ENCODE assay signal across 23 cellular contexts in the genomic region with DNA sequence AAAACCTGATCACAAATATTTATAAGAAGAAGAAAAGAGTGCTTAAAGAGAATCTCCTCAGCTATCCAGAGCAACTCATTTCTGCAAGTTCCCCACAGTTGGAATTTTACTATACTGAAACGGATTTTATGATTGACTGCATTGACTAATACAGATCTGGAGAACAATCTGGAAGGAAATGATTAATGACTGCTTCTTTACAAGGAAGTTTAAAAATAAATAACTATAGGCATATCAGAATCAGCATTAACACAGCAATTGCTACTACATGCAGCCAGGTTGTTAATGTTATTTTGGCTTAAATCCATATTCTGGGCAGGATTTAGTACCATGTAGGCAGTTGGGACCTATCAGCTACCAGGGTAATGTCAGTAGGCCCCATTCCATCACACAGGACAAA. TPM values are rescaled to one million over a fixed set of nuclear protein-coding genes. Genes with fewer than 3 reads are reported as not detected.
DNase-seq lines count a peak whose midpoint lies in the region; ATAC-seq and TF ChIP-seq lines count a peak whose summit lies in the region.
"Had no signal": no experiment of that assay in that cellular context is flagged by ENCODE, and none has a peak within 500 bp of the region (broad histone marks: within the 10 kb centered on the region; RNA-seq: fewer than 3 reads in every experiment).

No MANE protein-coding gene starts in this region.

- intact Hi-C loops in activated T-helper 2 cell treated with anti-CD3 and anti-CD28 coated beads, Interferon-gamma antibody, Interleukin-2, Interleukin-4, amounts not matched to agents 10 μg/mL and 5 μg/mL and 100 μg/mL, durations not matched to agents 14 hours and 24 hours and 36 hours (cut with micrococcal nuclease), result no loop called here
- intact Hi-C loops in naive thymus-derived CD4-positive, alpha-beta T cell (cut with micrococcal nuclease), result loop anchor here (2.0 to 5.0 kb wide), 3 partner anchors 13 to 379 kb away; a partner anchor contains a TSS

- H3K36me3 Mint-ChIP-seq in activated T-cell treated with anti-CD3 and anti-CD28 coated beads, Interleukin-2, amount 50 U/mL, for 24 hours (ENCODE audit: low read depth), result peaks cover 32% of the 10 kb centered on the region
- H3K36me3 Mint-ChIP-seq in activated T-helper 2 cell treated with anti-CD3 and anti-CD28 coated beads, Interferon-gamma antibody, Interleukin-2, Interleukin-4, amounts not matched to agents 10 μg/mL and 5 μg/mL and 100 μg/mL, durations not matched to agents 14 hours and 24 hours and 36 hours (ENCODE audit: low read depth), result peaks cover 36% of the 10 kb centered on the region
- H3K36me3 Mint-ChIP-seq in naive thymus-derived CD4-positive, alpha-beta T cell, result peaks cover under 1 to 28% (median 7%) of the 10 kb centered on the region in 5 donors

- peaks cover 0 to 7% (median 0%) of the 10 kb centered on the region in 3 experiments for H3K36me3 ChIP-seq in naive thymus-derived CD4-positive, alpha-beta T cell (ENCODE audit: control insufficient read depth in 2 of 3, insufficient read depth in 3 of 3, low read length in 3 of 3)
- H3K36me3 ChIP-seq: cardiac muscle cell, neutrophil, thyroid gland had no signal

- peaks cover 36 to 52% of the 10 kb centered on the region in 2 donors for H3K4me1 ChIP-seq in naive thymus-derived CD4-positive, alpha-beta T cell (ENCODE audit: control insufficient read depth in 2 of 2, insufficient read depth in 2 of 2, low read length in 2 of 2)
- H3K4me1 ChIP-seq: psoas muscle, thyroid gland had no signal

- peak overlapping the region; percentile 92 for H3K4me3 ChIP-seq in naive thymus-derived CD4-positive, alpha-beta T cell (ENCODE audit: low read length)
- H3K4me3 ChIP-seq: cardiac muscle cell, psoas muscle, thyroid gland had no signal

- H3K9me3 ChIP-seq in naive thymus-derived CD4-positive, alpha-beta T cell (ENCODE audit: control insufficient read depth in 2 of 3, low read length in 3 of 3), result no peaks in the 10 kb centered on the region
- H3K9me3 ChIP-seq: neutrophil, psoas muscle, thyroid gland had no signal

- ATAC-seq in naive thymus-derived CD4-positive, alpha-beta T cell, result no peak
- ATAC-seq in HG02642 (IDR thresholded peaks at IDR 0.05; ENCODE audit: poor library complexity, unreplicated experiment) (no peak), SK-N-SH treated with all-trans-retinoic acid at 6 μM for 48 hours (no peak)
- ATAC-seq: psoas muscle; stimulated activated naive B cell treated with anti-CD40 and anti-IgM and Interleukin-4, amounts not matched to agents 10 μg/mL and 1 μg/mL and 100 μg/mL, for 72 hours had no signal

- CTCF ChIA-PET in HEK293T (lab: Yijun Ruan, JAX), result no interaction called here
- CTCF ChIA-PET in naive thymus-derived CD4-positive, alpha-beta T cell (lab: Charles Lee), result interaction anchor here (0.6 to 1.1 kb wide), 2 partner anchors 27 to 29 kb away, joined by 3 read pairs; no protein-coding TSS in a partner anchor

- H3K9me3 Mint-ChIP-seq in activated T-cell treated with anti-CD3 and anti-CD28 coated beads, Interleukin-2, amount 50 U/mL, for 24 hours, result no peaks in the 10 kb centered on the region
- no peaks in the 10 kb centered on the region for H3K9me3 Mint-ChIP-seq in activated T-helper 2 cell treated with anti-CD3 and anti-CD28 coated beads, Interferon-gamma antibody, Interleukin-2, Interleukin-4, amounts not matched to agents 10 μg/mL and 5 μg/mL and 100 μg/mL, durations not matched to agents 14 hours and 24 hours and 36 hours
- H3K9me3 Mint-ChIP-seq in naive thymus-derived CD4-positive, alpha-beta T cell, result no peaks in the 10 kb centered on the region
- H3K9me3 Mint-ChIP-seq: dendritic cell treated with granulocyte-macrophage colony-stimulating factor and Interleukin-4, amounts not matched to agents 40 ng/mL and 50 ng/mL, for 4 days had no signal

- POLR2A ChIA-PET in HEK293T (lab: Yijun Ruan, JAX), result no interaction called here
- POLR2A ChIA-PET in naive thymus-derived CD4-positive, alpha-beta T cell (lab: Charles Lee), result interaction anchor here (0.5 to 2.2 kb wide), 5 partner anchors 11 to 50 kb away, joined by 3 to 4 read pairs (median 3); no protein-coding TSS in a partner anchor

- peaks cover 86% of the 10 kb centered on the region for H3K4me1 Mint-ChIP-seq in activated T-cell treated with anti-CD3 and anti-CD28 coated beads, Interleukin-2, amount 50 U/mL, for 24 hours (ENCODE audit: low read depth)
- H3K4me1 Mint-ChIP-seq in activated T-helper 2 cell treated with anti-CD3 and anti-CD28 coated beads, Interferon-gamma antibody, Interleukin-2, Interleukin-4, amounts not matched to agents 10 μg/mL and 5 μg/mL and 100 μg/mL, durations not matched to agents 14 hours and 24 hours and 36 hours (ENCODE audit: low read depth), result peaks cover 63% of the 10 kb centered on the region
- H3K4me1 Mint-ChIP-seq in naive thymus-derived CD4-positive, alpha-beta T cell, result peaks cover 51 to 90% (median 75%) of the 10 kb centered on the region in 7 donors

- peak overlapping the region; percentile 95 for H3K4me3 Mint-ChIP-seq in activated T-cell treated with anti-CD3 and anti-CD28 coated beads, Interleukin-2, amount 50 U/mL, for 24 hours
- H3K4me3 Mint-ChIP-seq in activated T-helper 2 cell treated with anti-CD3 and anti-CD28 coated beads, Interferon-gamma antibody, Interleukin-2, Interleukin-4, amounts not matched to agents 10 μg/mL and 5 μg/mL and 100 μg/mL, durations not matched to agents 14 hours and 24 hours and 36 hours (ENCODE audit: low read depth), result peak overlapping the region; percentile 97
- H3K4me3 Mint-ChIP-seq in naive thymus-derived CD4-positive, alpha-beta T cell, result peak overlapping the region; percentile 69 to 100 (median 95)
- H3K4me3 Mint-ChIP-seq: dendritic cell treated with granulocyte-macrophage colony-stimulating factor and Interleukin-4, amounts not matched to agents 40 ng/mL and 50 ng/mL, for 4 days had no signal

- peak overlapping the region; percentile 97 for H3K27ac ChIP-seq in naive thymus-derived CD4-positive, alpha-beta T cell (ENCODE audit: low read depth, low read length)
- H3K27ac ChIP-seq: C4-2B, cardiac muscle cell, HL-60, neutrophil, psoas muscle, thyroid gland had no signal

- DNase-seq in activated T-cell treated with anti-CD3 and anti-CD28 coated beads, Interleukin-2, amount 50 U/mL, for 24 hours, result no peak
- DNase-seq in activated T-cell treated with anti-CD3 and anti-CD28 coated beads, Interleukin-2, amount 50 U/mL, for 1 hour, result no peak
- DNase-seq in HEK293T (ENCODE audit: extremely low spot score) (no peak), NCI-H226 (no peak)
- no peak for DNase-seq in activated T-helper 2 cell treated with anti-CD3 and anti-CD28 coated beads, Interferon-gamma antibody, Interleukin-2, Interleukin-4, amounts not matched to agents 10 μg/mL and 5 μg/mL and 100 μg/mL, durations not matched to agents 14 hours and 24 hours and 36 hours (ENCODE audit: low spot score)
- no peak for DNase-seq in naive thymus-derived CD4-positive, alpha-beta T cell
- DNase-seq: ACHN; activated CD4-positive, CD25-positive, alpha-beta regulatory T cell treated with anti-CD3 and anti-CD28 coated beads, Interleukin-2, amount 50 U/mL, for 72 hours; IMR-90; psoas muscle; stimulated activated CD4-positive, alpha-beta T cell treated with anti-CD3 and anti-CD28 coated beads, Interleukin-1b, Interleukin-23, amount 100 ng/mL, for 48 hours; stimulated activated naive B cell treated with anti-CD40 and anti-IgM and Interleukin-4, amounts not matched to agents 10 μg/mL and 1 μg/mL and 100 μg/mL, for 72 hours; thyroid gland had no signal

- no peaks in the 10 kb centered on the region for H3K27me3 Mint-ChIP-seq in activated T-cell treated with anti-CD3 and anti-CD28 coated beads, Interleukin-2, amount 50 U/mL, for 24 hours
- no peaks in the 10 kb centered on the region for H3K27me3 Mint-ChIP-seq in activated T-helper 2 cell treated with anti-CD3 and anti-CD28 coated beads, Interferon-gamma antibody, Interleukin-2, Interleukin-4, amounts not matched to agents 10 μg/mL and 5 μg/mL and 100 μg/mL, durations not matched to agents 14 hours and 24 hours and 36 hours (ENCODE audit: low read depth)
- no peaks in the 10 kb centered on the region for H3K27me3 Mint-ChIP-seq in naive thymus-derived CD4-positive, alpha-beta T cell

- H3K27ac Mint-ChIP-seq in activated T-cell treated with anti-CD3 and anti-CD28 coated beads, Interleukin-2, amount 50 U/mL, for 24 hours, result peak overlapping the region; percentile 97
- peak overlapping the region; percentile 93 for H3K27ac Mint-ChIP-seq in activated T-helper 2 cell treated with anti-CD3 and anti-CD28 coated beads, Interferon-gamma antibody, Interleukin-2, Interleukin-4, amounts not matched to agents 10 μg/mL and 5 μg/mL and 100 μg/mL, durations not matched to agents 14 hours and 24 hours and 36 hours
- peak overlapping the region; percentile 75 to 99 (median 87) for H3K27ac Mint-ChIP-seq in naive thymus-derived CD4-positive, alpha-beta T cell
- H3K27ac Mint-ChIP-seq: dendritic cell treated with granulocyte-macrophage colony-stimulating factor and Interleukin-4, amounts not matched to agents 40 ng/mL and 50 ng/mL, for 4 days; stimulated activated naive B cell treated with anti-CD40 and anti-IgM and Interleukin-4, amounts not matched to agents 10 μg/mL and 1 μg/mL and 100 μg/mL, for 72 hours had no signal

- H3K27me3 ChIP-seq in naive thymus-derived CD4-positive, alpha-beta T cell (ENCODE audit: control insufficient read depth in 2 of 2, insufficient read depth in 2 of 2, low read length in 2 of 2), result no peaks in the 10 kb centered on the region
- H3K27me3 ChIP-seq: thyroid gland had no signal

TF ChIP-seq in HEK293T, 16 proteins besides CTCF, POLR2A, EP300 and RAD21 (continues in another document):
- TF ChIP-seq SUZ12 (IDR thresholded peaks at IDR 0.05) (no peak), ARNT (IDR thresholded peaks at IDR 0.05) (no peak)

RNA-seq across cellular contexts. Expression of a gene that starts 4.0 kb away (rescaled TPM):
- 60.5 and 67.9 TPM in 2 replicates for total RNA-seq in activated T-helper 2 cell treated with anti-CD3 and anti-CD28 coated beads, Interferon-gamma antibody, Interleukin-2, Interleukin-4, amounts not matched to agents 10 μg/mL and 5 μg/mL and 100 μg/mL, durations not matched to agents 14 hours and 24 hours and 36 hours
- 100 to 1,000 TPM in 4 of 5 experiments, 10 to 100 TPM in 1; 99.3 to 117 (median 109) TPM for total RNA-seq in naive thymus-derived CD4-positive, alpha-beta T cell
- polyA plus RNA-seq in naive thymus-derived CD4-positive, alpha-beta T cell, result 100 to 1,000 TPM; 254 to 289 TPM
- total RNA-seq: fibroblast of villous mesenchyme, G401, IMR-90, RPMI7951 had no signal
- polyA plus RNA-seq: cardiac muscle cell, IMR-90 had no signal
